14 cellular contexts compared by ENCODE assay signal in genomic region chr1:39130297-39130696, GRCh38.
DNase-seq lines count a peak whose midpoint lies in the region; FAIRE-seq and TF ChIP-seq lines count a peak whose summit lies in the region.
"Had no signal": no experiment of that assay in that cellular context is flagged by ENCODE, and none has a peak within 500 bp of the region (broad histone marks: within the 10 kb centered on the region; RNA-seq: fewer than 3 reads in every experiment).

No MANE protein-coding gene starts in this region.

- H3K9me3 ChIP-seq in HEK293 (ENCODE audit: control insufficient read depth, insufficient read depth, low read depth, low read length) (no peaks in the 10 kb centered on the region), ascending aorta (no peaks in the 10 kb centered on the region), keratinocyte (ENCODE audit: control insufficient read depth, low read depth, low read length) (no peaks in the 10 kb centered on the region), subcutaneous abdominal adipose tissue (ENCODE audit: control insufficient read depth in 5 of 5, low read length in 5 of 5) (no peaks in the 10 kb centered on the region)

- H3K27me3 ChIP-seq in ascending aorta (no peaks in the 10 kb centered on the region), keratinocyte (ENCODE audit: control insufficient read depth, extremely low read depth, insufficient read depth, low read length) (no peaks in the 10 kb centered on the region), subcutaneous abdominal adipose tissue (ENCODE audit: control insufficient read depth in 5 of 5, insufficient read depth in 4 of 5, low read length in 5 of 5) (no peaks in the 10 kb centered on the region)

- no peak overlapping the region for H3K4me3 ChIP-seq in HEK293 (ENCODE audit: low read depth, low read length)
- no peak overlapping the region for H3K4me3 ChIP-seq in ascending aorta
- H3K4me3 ChIP-seq in keratinocyte (ENCODE audit: control insufficient read depth in 2 of 3, extremely low read depth in 1 of 3, insufficient read depth in 2 of 3, low read depth in 1 of 3, low read length in 3 of 3) = peak overlapping the region in 2 of 3 experiments; percentile 19 to 50
- H3K4me3 ChIP-seq in subcutaneous abdominal adipose tissue (ENCODE audit: low read depth in 1 of 5, low read length in 5 of 5) = no peak overlapping the region

- peaks cover 2% of the 10 kb centered on the region for H3K9me1 ChIP-seq in keratinocyte (ENCODE audit: control insufficient read depth, extremely low read depth, insufficient read depth, low read length)

- H3K36me3 ChIP-seq in HEK293 (ENCODE audit: control insufficient read depth in 2 of 2, insufficient read depth in 1 of 2, low read length in 2 of 2) (no peaks in the 10 kb centered on the region), ascending aorta (no peaks in the 10 kb centered on the region), keratinocyte (ENCODE audit: control insufficient read depth in 2 of 2, extremely low read depth in 1 of 2, insufficient read depth in 2 of 2, low read length in 2 of 2) (peaks cover 3 to 9% of the 10 kb centered on the region in 2 experiments), subcutaneous abdominal adipose tissue (ENCODE audit: control insufficient read depth in 5 of 5, insufficient read depth in 5 of 5, low read length in 5 of 5) (peaks cover 0 to 7% (median 0%) of the 10 kb centered on the region in 5 donors)

- intact Hi-C loops in ascending aorta (cut with DNase I) = no loop called here

- peak overlapping the region; percentile 73 for H3K4me2 ChIP-seq in keratinocyte (ENCODE audit: control insufficient read depth, extremely low read depth, insufficient read depth, low read depth, low read length)

- no peak overlapping the region for H2AFZ ChIP-seq in keratinocyte (ENCODE audit: control insufficient read depth, low read length)

- H4K20me1 ChIP-seq in keratinocyte (ENCODE audit: control insufficient read depth, extremely low read depth, insufficient read depth, low read length) = no peaks in the 10 kb centered on the region

- TF ChIP-seq CTCF in HEK293 (tag by site-specific recombination; IDR thresholded peaks at IDR 0.05) (no peak), ascending aorta (IDR thresholded peaks at IDR 0.05) (no peak), keratinocyte (optimal IDR thresholded peaks at IDR 0.05 in 1 of 3, IDR thresholded peaks at IDR 0.05 in 1 of 3, conservative IDR thresholded peaks at IDR 0.05 in 1 of 3; ENCODE audit: extremely low read depth in 1 of 3, insufficient read depth in 2 of 3, low read length in 3 of 3) (no peak)

- FAIRE-seq in keratinocyte (lab: Jason Lieb, UNC) = peak; percentile 81

- POLR2A ChIA-PET in HEK293 (lab: Yijun Ruan, JAX) = no interaction called here

- peaks cover 22% of the 10 kb centered on the region for H3K4me1 ChIP-seq in HEK293 (ENCODE audit: control insufficient read depth, insufficient read depth, low read length)
- H3K4me1 ChIP-seq in ascending aorta = peaks cover 4 to 43% of the 10 kb centered on the region in 2 donors
- H3K4me1 ChIP-seq in keratinocyte (ENCODE audit: control insufficient read depth, extremely low read depth, insufficient read depth, low read length) = peaks cover 92% of the 10 kb centered on the region
- H3K4me1 ChIP-seq in subcutaneous abdominal adipose tissue (ENCODE audit: control insufficient read depth in 5 of 5, insufficient read depth in 5 of 5, low read length in 5 of 5) = peaks cover 4 to 67% (median 38%) of the 10 kb centered on the region in 5 donors

- H3K27ac ChIP-seq in HEK293 (ENCODE audit: extremely low read depth, low read depth, low read length) = no peak overlapping the region
- peak overlapping the region; percentile 54 to 59 for H3K27ac ChIP-seq in ascending aorta
- H3K27ac ChIP-seq in keratinocyte (ENCODE audit: control insufficient read depth, insufficient read depth, low read length) = peak overlapping the region; percentile 89
- peak overlapping the region; percentile 68 for H3K27ac ChIP-seq in subcutaneous abdominal adipose tissue (ENCODE audit: low read depth, low read length)

- DNase-seq in ascending aorta (ENCODE audit: low spot score in 2 of 2) (no peak), keratinocyte (ENCODE audit: low read depth, low spot score) (no peak), retina (no peak), NCI-H1436 (lab: John Stamatoyannopoulos, UW) (no peak)
- DNase-seq in stimulated activated CD4-positive, alpha-beta T cell treated with anti-CD3 and anti-CD28 coated beads, Interleukin-4, amount 100 ng/mL, for 1 hour = no peak
- no peak for DNase-seq in stimulated activated naive CD4-positive, alpha-beta T cell treated with Interleukin-2 at 50 U/mL for 16 hours (lab: John Stamatoyannopoulos, UW)
- DNase-seq: activated T-cell treated with anti-CD3 and anti-CD28 coated beads, Interleukin-2, amount 50 U/mL, for 1 hour; endodermal cell; GF-D8; naive thymus-derived CD8-positive, alpha-beta T cell; NCI-H1092 treated with DMSO at 0.1 percent for 48 hours; SHP77 treated with DMSO at 0.1 percent for 48 hours had no signal

- dilution Hi-C loops in keratinocyte (cut with MboI; ENCODE audit: extremely low pct_ligation_motif_present, low sequenced_read_pairs) = no loop called here

- peak overlapping the region; percentile 74 for H3K9ac ChIP-seq in keratinocyte (ENCODE audit: control insufficient read depth, extremely low read depth, insufficient read depth, low read length)
- H3K9ac ChIP-seq in subcutaneous abdominal adipose tissue (ENCODE audit: low read length in 5 of 5) = no peak overlapping the region

- CTCF ChIA-PET in HEK293 (lab: Yijun Ruan, JAX) = interaction anchor here (0.6 to 4.5 kb wide), 7 partner anchors 11 to 289 kb away, joined by 3 to 56 read pairs (median 3); no protein-coding TSS in a partner anchor

- peaks cover 70% of the 10 kb centered on the region for H3K79me2 ChIP-seq in keratinocyte (ENCODE audit: control insufficient read depth, insufficient read depth, low read length)

TF ChIP-seq in HEK293, 187 proteins besides CTCF, POLR2A, EP300 and RAD21:
- TF ChIP-seq ZFHX2 (tag by site-specific recombination; conservative IDR thresholded peaks at IDR 0.05) (peak; percentile 47; the same call in 1 of the 2 replicates), EGR2 (tag by site-specific recombination; IDR thresholded peaks at IDR 0.05; ENCODE audit: low read depth) (peak; percentile 66; the same call in 1 of the 2 replicates), ZBTB7A (tag by site-specific recombination; IDR thresholded peaks at IDR 0.05; ENCODE audit: low read depth) (no peak), ZNF530 (tag by site-specific recombination; IDR thresholded peaks at IDR 0.05; ENCODE audit: low read depth) (no peak), PRDM1 (tag by site-specific recombination; IDR thresholded peaks at IDR 0.05) (peak; percentile 60), WT1 (tag by site-specific recombination; IDR thresholded peaks at IDR 0.05) (peak; percentile 93), ZNF785 (tag by site-specific recombination; IDR thresholded peaks at IDR 0.05) (no peak), GLIS2 (tag by site-specific recombination; IDR thresholded peaks at IDR 0.05) (no peak), ZNF585B (tag by site-specific recombination; IDR thresholded peaks at IDR 0.05) (no peak), ZNF600 (tag by site-specific recombination; IDR thresholded peaks at IDR 0.05) (0 out of 2 replicates have a peak, but pooled peaks have one; percentile 47), SP2 (tag by site-specific recombination; IDR thresholded peaks at IDR 0.05) (no peak)

Comparison
In these comparisons a context has a peak if more than half of its experiments do, and no peak if none do; other contexts are left out.
1. H3K4me3 ChIP-seq: peak in keratinocyte (2 of 3); none in HEK293 (single experiment), ascending aorta (0 of 2) and subcutaneous abdominal adipose tissue (0 of 5).